Comparison of ENCODE assay signal across 23 cellular contexts in genomic region chr17:27783440-27783839, GRCh38. TPM values are rescaled to one million over a fixed set of nuclear protein-coding genes. Genes with fewer than 3 reads are reported as not detected.
DNase-seq lines count a peak whose midpoint lies in the region; ATAC-seq and TF ChIP-seq lines count a peak whose summit lies in the region.
"Had no signal": no experiment of that assay in that cellular context is flagged by ENCODE, and none has a peak within 500 bp of the region (broad histone marks: within the 10 kb centered on the region; RNA-seq: fewer than 3 reads in every experiment).

No MANE protein-coding gene starts in this region.

- TF ChIP-seq EP300 in upper lobe of left lung (IDR thresholded peaks at IDR 0.05): no peak

- no peak overlapping the region for H3K4me3 ChIP-seq in left ventricle myocardium inferior
- no peak overlapping the region for H3K4me3 ChIP-seq in lower lobe of right lung
- H3K4me3 ChIP-seq in upper lobe of left lung: no peak overlapping the region
- H3K4me3 ChIP-seq: A549, GM12878, GM23248 had no signal

- no peak for TF ChIP-seq CTCF in left ventricle myocardium inferior (IDR thresholded peaks at IDR 0.05; ENCODE audit: borderline replicate concordance)
- no peak for TF ChIP-seq CTCF in chondrocyte (IDR thresholded peaks at IDR 0.05)
- TF ChIP-seq CTCF in lower lobe of right lung (IDR thresholded peaks at IDR 0.05): no peak
- no peak for TF ChIP-seq CTCF in upper lobe of left lung (IDR thresholded peaks at IDR 0.05)

- peak overlapping the region; percentile 46 for H3K27ac ChIP-seq in left ventricle myocardium inferior (replicated peaks)
- H3K27ac ChIP-seq in lower lobe of right lung: peak overlapping the region; percentile 27
- H3K27ac ChIP-seq in upper lobe of left lung: peak overlapping the region; percentile 15 to 77 (median 49)
- H3K27ac ChIP-seq: A549, C4-2B, GM23248 had no signal

- intact Hi-C loops in left ventricle myocardium inferior (cut with micrococcal nuclease) (no loop called here), Right ventricle myocardium inferior (cut with DNase I) (no loop called here), lower lobe of right lung (cut with DNase I) (no loop called here)

- WGBS in upper lobe of left lung, 2 donors: 80 to 92% methylated on average over 2 to 4 of the region's 4 CpGs

- H3K4me1 ChIP-seq in left ventricle myocardium inferior (peaks cover 16% of the 10 kb centered on the region), lower lobe of right lung (peaks cover 13% of the 10 kb centered on the region), upper lobe of left lung (peaks cover 0 to 11% (median 9%) of the 10 kb centered on the region in 4 donors)
- H3K4me1 ChIP-seq: BE2C, Caco-2 had no signal

- H3K9me3 ChIP-seq in left ventricle myocardium inferior (replicated peaks): no peaks in the 10 kb centered on the region
- H3K9me3 ChIP-seq in lower lobe of right lung: no peaks in the 10 kb centered on the region
- H3K9me3 ChIP-seq in upper lobe of left lung: no peaks in the 10 kb centered on the region
- H3K9me3 ChIP-seq: A549, BE2C, Caco-2 had no signal

- H3K27me3 ChIP-seq in left ventricle myocardium inferior (ENCODE audit: low read depth) (no peaks in the 10 kb centered on the region), lower lobe of right lung (ENCODE audit: low read depth) (no peaks in the 10 kb centered on the region), upper lobe of left lung (no peaks in the 10 kb centered on the region)
- H3K27me3 ChIP-seq: BE2C had no signal

- H3K27ac Mint-ChIP-seq in chondrocyte (ENCODE audit: unreplicated experiment): peak overlapping the region; percentile 51
- H3K27ac Mint-ChIP-seq: CD4-positive, CD25-positive, alpha-beta regulatory T cell; CD8-positive, alpha-beta T cell had no signal

- H3K9me3 Mint-ChIP-seq in chondrocyte (ENCODE audit: low read depth): no peaks in the 10 kb centered on the region
- H3K9me3 Mint-ChIP-seq: CD4-positive, CD25-positive, alpha-beta regulatory T cell; CD8-positive, alpha-beta T cell had no signal

- DNase-seq in left ventricle myocardium inferior (no peak), Right ventricle myocardium inferior (ENCODE audit: missing footprints) (no peak), chondrocyte (ENCODE audit: low spot score) (no peak), lower lobe of right lung (peak; percentile 28), upper lobe of left lung (no peak), DMS53 (lab: John Stamatoyannopoulos, UW) (no peak)
- DNase-seq: 8988T; ACHN; Caco-2; CD4-positive, CD25-positive, alpha-beta regulatory T cell; CD8-positive, alpha-beta T cell; DMS153; DMS79; EL; GM23248; H7; HCEC 1CT had no signal

- peaks cover 2% of the 10 kb centered on the region for H3K36me3 Mint-ChIP-seq in chondrocyte (ENCODE audit: low read depth)
- H3K36me3 Mint-ChIP-seq: CD4-positive, CD25-positive, alpha-beta regulatory T cell; CD8-positive, alpha-beta T cell had no signal

- ATAC-seq in Right ventricle myocardium inferior (no peak), lower lobe of right lung (no peak), upper lobe of left lung (ENCODE audit: low FRiP score in 2 of 2) (no peak), GM21717 (IDR thresholded peaks at IDR 0.05; ENCODE audit: unreplicated experiment) (no peak), GM21619 (IDR thresholded peaks at IDR 0.05; ENCODE audit: unreplicated experiment) (no peak)
- ATAC-seq: A549; CD8-positive, alpha-beta T cell; GM12878 had no signal

- H3K36me3 ChIP-seq in left ventricle myocardium inferior (no peaks in the 10 kb centered on the region), lower lobe of right lung (no peaks in the 10 kb centered on the region), upper lobe of left lung (no peaks in the 10 kb centered on the region)
- H3K36me3 ChIP-seq: BE2C had no signal

- H3K4me3 Mint-ChIP-seq in chondrocyte (ENCODE audit: unreplicated experiment): no peak overlapping the region
- H3K4me3 Mint-ChIP-seq: CD4-positive, CD25-positive, alpha-beta regulatory T cell; CD8-positive, alpha-beta T cell had no signal

- TF ChIP-seq POLR2A in upper lobe of left lung (IDR thresholded peaks at IDR 0.05): no peak

- peaks cover 14% of the 10 kb centered on the region for H3K27me3 Mint-ChIP-seq in chondrocyte (ENCODE audit: low read depth)

- peaks cover 14% of the 10 kb centered on the region for H3K4me1 Mint-ChIP-seq in chondrocyte (ENCODE audit: low read depth)
- H3K4me1 Mint-ChIP-seq: CD4-positive, CD25-positive, alpha-beta regulatory T cell had no signal

RNA-seq across cellular contexts. Expression of gene NOS2, which starts 16.9 kb away (rescaled TPM):
- total RNA-seq in left ventricle myocardium inferior: 0.19 TPM
- total RNA-seq in Right ventricle myocardium inferior: 0.22 TPM
- not detected in 3 replicates for total RNA-seq in chondrocyte
- total RNA-seq in lower lobe of right lung: 0.38 TPM
- 1 to 10 TPM in 2 of 6 donors, under 1 TPM in 3, not detected in 1; 0.29 to 1.7 (median 0.78) TPM for total RNA-seq in upper lobe of left lung
- total RNA-seq: GM23248 had no signal
